Comparison of ENCODE assay signal across 24 cellular contexts in the genomic region with DNA sequence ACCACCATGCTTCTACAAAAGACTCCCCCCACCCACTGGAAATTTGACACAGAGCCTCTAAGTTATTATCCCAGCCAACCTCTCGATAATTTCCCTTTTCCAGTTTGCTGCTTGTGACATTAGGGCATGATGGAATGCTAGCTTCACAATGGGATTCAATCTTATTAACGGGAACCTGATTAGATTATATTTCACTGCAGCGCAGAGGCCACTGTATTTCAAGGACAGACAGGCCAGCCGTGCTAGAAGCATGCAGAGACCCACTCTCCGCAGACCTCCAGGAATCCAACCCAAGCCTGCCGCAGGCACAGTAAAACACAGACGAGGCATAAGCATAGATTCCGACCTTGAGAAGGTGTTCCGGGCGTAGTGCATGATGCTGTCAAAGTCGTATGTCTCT.
"Had no signal": no experiment of that assay in that cellular context is flagged by ENCODE, and none has a peak within 500 bp of the region (broad histone marks: within the 10 kb centered on the region; RNA-seq: fewer than 3 reads in every experiment).

No MANE protein-coding gene starts in this region.

- H3K4me3 Mint-ChIP-seq: effector memory CD8-positive, alpha-beta T cell; immature natural killer cell; naive thymus-derived CD4-positive, alpha-beta T cell; neural crest cell; stimulated activated memory B cell treated with anti-CD40 and anti-IgM and Interleukin-4, amounts not matched to agents 10 μg/mL and 1 μg/mL and 100 μg/mL, for 72 hours; stimulated activated naive CD8-positive, alpha-beta T cell treated with anti-CD3 and anti-CD28 coated beads, Interleukin-15, Interleukin-2, amounts not matched to agents 100 ng/mL and 50 ng/mL, for 24 hours had no signal

- H3K9me3 ChIP-seq: esophagus squamous epithelium, gastroesophageal sphincter, ovary, spleen, tibial artery, upper lobe of left lung, uterus had no signal

- H3K4me1 ChIP-seq: tibial artery, uterus had no signal

- H3K9me3 Mint-ChIP-seq: effector memory CD8-positive, alpha-beta T cell; naive thymus-derived CD4-positive, alpha-beta T cell; neural crest cell; stimulated activated memory B cell treated with anti-CD40 and anti-IgM and Interleukin-4, amounts not matched to agents 10 μg/mL and 1 μg/mL and 100 μg/mL, for 72 hours; stimulated activated naive CD8-positive, alpha-beta T cell treated with anti-CD3 and anti-CD28 coated beads, Interleukin-15, Interleukin-2, amounts not matched to agents 100 ng/mL and 50 ng/mL, for 24 hours had no signal

- H3K27me3 ChIP-seq: ovary, upper lobe of left lung, uterus had no signal

- H3K36me3 ChIP-seq: esophagus squamous epithelium, gastroesophageal sphincter, ovary, spleen, tibial artery, upper lobe of left lung, uterus had no signal

- DNase-seq: effector memory CD8-positive, alpha-beta T cell; esophagus squamous epithelium; foreskin fibroblast; glutamatergic neuron; immature natural killer cell; kidney; left cardiac atrium; mesendoderm; naive thymus-derived CD4-positive, alpha-beta T cell; ovary; spleen; stimulated activated CD4-positive, alpha-beta T cell treated with anti-CD3 and anti-CD28 coated beads, Interleukin-15, amount 100 ng/mL, for 24 hours; stimulated activated CD4-positive, alpha-beta T cell treated with anti-CD3 and anti-CD28 coated beads, Interleukin-1b, Interleukin-23, amount 100 ng/mL, for 48 hours; stimulated activated CD4-positive, alpha-beta T cell treated with anti-CD3 and anti-CD28 coated beads, Interleukin-4, amount 100 ng/mL, for 24 hours; tibial artery; upper lobe of left lung; uterus had no signal

- ATAC-seq: effector memory CD8-positive, alpha-beta T cell; gastroesophageal sphincter; left cardiac atrium; naive thymus-derived CD4-positive, alpha-beta T cell; sciatic nerve; stimulated activated memory B cell treated with anti-CD40 and anti-IgM and Interleukin-4, amounts not matched to agents 10 μg/mL and 1 μg/mL and 100 μg/mL, for 72 hours had no signal

- H3K27ac ChIP-seq: epithelial cell of prostate, esophagus squamous epithelium, gastroesophageal sphincter, ovary, tibial artery, upper lobe of left lung, uterus had no signal

- H3K27ac Mint-ChIP-seq: effector memory CD8-positive, alpha-beta T cell; immature natural killer cell; naive thymus-derived CD4-positive, alpha-beta T cell; progenitor cell of endocrine pancreas; stimulated activated memory B cell treated with anti-CD40 and anti-IgM and Interleukin-4, amounts not matched to agents 10 μg/mL and 1 μg/mL and 100 μg/mL, for 72 hours; stimulated activated naive CD8-positive, alpha-beta T cell treated with anti-CD3 and anti-CD28 coated beads, Interleukin-15, Interleukin-2, amounts not matched to agents 100 ng/mL and 50 ng/mL, for 24 hours had no signal

- H3K27me3 Mint-ChIP-seq: progenitor cell of endocrine pancreas; stimulated activated memory B cell treated with anti-CD40 and anti-IgM and Interleukin-4, amounts not matched to agents 10 μg/mL and 1 μg/mL and 100 μg/mL, for 72 hours had no signal

- H3K4me1 Mint-ChIP-seq: immature natural killer cell; naive thymus-derived CD4-positive, alpha-beta T cell had no signal

- H3K4me3 ChIP-seq: esophagus squamous epithelium, gastroesophageal sphincter, ovary, spleen, tibial artery, upper lobe of left lung, uterus had no signal

- H3K36me3 Mint-ChIP-seq: immature natural killer cell; naive thymus-derived CD4-positive, alpha-beta T cell; stimulated activated memory B cell treated with anti-CD40 and anti-IgM and Interleukin-4, amounts not matched to agents 10 μg/mL and 1 μg/mL and 100 μg/mL, for 72 hours had no signal
